In the genomic region with DNA sequence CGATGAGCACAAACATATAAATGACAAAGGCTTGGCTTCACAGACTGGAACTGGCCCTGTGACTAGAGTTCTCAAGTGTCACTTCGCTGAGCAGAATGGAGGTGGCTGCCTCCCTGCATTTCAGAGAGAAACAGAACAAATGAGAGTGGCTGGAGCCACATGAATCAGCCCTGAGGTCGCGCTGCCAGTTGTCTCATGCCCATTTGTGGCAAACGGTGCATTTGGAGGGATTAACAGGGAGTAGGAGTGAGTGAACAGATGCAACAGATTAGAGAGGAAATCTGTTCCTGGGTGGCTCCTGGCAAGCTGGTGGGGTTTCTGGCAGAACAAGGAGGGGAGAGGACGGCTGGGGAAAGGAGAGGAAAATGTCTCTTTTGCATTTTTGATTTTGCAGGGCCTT, we compare ENCODE assay signal across 15 cellular contexts. TPM values are rescaled to one million over a fixed set of nuclear protein-coding genes. Genes with fewer than 3 reads are reported as not detected.
A peak's percentile ranks its signal among the peaks of the same experiment; 100 is the strongest.
DNase-seq lines count a peak whose midpoint lies in the region; ATAC-seq, FAIRE-seq and TF ChIP-seq lines count a peak whose summit lies in the region.
"Had no signal": no experiment of that assay in that cellular context is flagged by ENCODE, and none has a peak within 500 bp of the region (broad histone marks: within the 10 kb centered on the region; RNA-seq: fewer than 3 reads in every experiment).

No MANE protein-coding gene starts in this region.

- POLR2A ChIA-PET in T-cell (lab: Charles Lee), result no interaction called here

- no peak for TF ChIP-seq POLR2A in GM12891 (IDR thresholded peaks at IDR 0.05; ENCODE audit: low read depth, low read length)

- CTCF ChIA-PET in T-cell (lab: Charles Lee), result interaction anchor here in 1 of 2 donors (0.6 kb wide), 1 partner anchor 1240 kb away, joined by 9 read pairs; no protein-coding TSS in a partner anchor

- peaks cover 0 to 3% (median 1%) of the 10 kb centered on the region in 3 donors for H3K9me3 Mint-ChIP-seq in T-cell
- H3K9me3 Mint-ChIP-seq in activated naive CD4-positive, alpha-beta T cell treated with anti-CD3 and anti-CD28 coated beads, Interleukin-2, amount 50 U/mL, for 72 hours, result no peaks in the 10 kb centered on the region
- H3K9me3 Mint-ChIP-seq: stimulated activated effector memory CD8-positive, alpha-beta T cell treated with anti-CD3 and anti-CD28 coated beads, Interleukin-12 subunit alpha, Interleukin-12 subunit beta, amount 100 ng/mL, for 72 hours; T-helper 1 cell treated with Interleukin-12 subunit alpha and Interleukin-12 subunit beta and Interleukin-4 antibody, amounts not matched to agents 30 μg/mL and 1 μg/mL, for 36 hours had no signal

- no peak for ATAC-seq in T-cell (replicated peaks in 1 of 4)
- ATAC-seq in activated naive CD4-positive, alpha-beta T cell treated with anti-CD3 and anti-CD28 coated beads, Interleukin-2, amount 50 U/mL, for 72 hours, result no peak
- ATAC-seq: lower lobe of right lung; stimulated activated effector memory CD8-positive, alpha-beta T cell treated with anti-CD3 and anti-CD28 coated beads, Interleukin-12 subunit alpha, Interleukin-12 subunit beta, amount 100 ng/mL, for 72 hours had no signal

- no peaks in the 10 kb centered on the region for H3K27me3 Mint-ChIP-seq in T-cell

- H3K4me1 Mint-ChIP-seq in T-cell, result no peaks in the 10 kb centered on the region

- no peak for TF ChIP-seq CTCF in VCaP (conservative IDR thresholded peaks at IDR 0.05)

- no peaks in the 10 kb centered on the region for H3K36me3 Mint-ChIP-seq in T-cell
- H3K36me3 Mint-ChIP-seq in activated naive CD4-positive, alpha-beta T cell treated with anti-CD3 and anti-CD28 coated beads, Interleukin-2, amount 50 U/mL, for 72 hours, result no peaks in the 10 kb centered on the region
- H3K36me3 Mint-ChIP-seq: stimulated activated effector memory CD8-positive, alpha-beta T cell treated with anti-CD3 and anti-CD28 coated beads, Interleukin-12 subunit alpha, Interleukin-12 subunit beta, amount 100 ng/mL, for 72 hours had no signal

- H3K4me3 Mint-ChIP-seq in T-cell, result no peak overlapping the region
- H3K4me3 Mint-ChIP-seq: stimulated activated effector memory CD8-positive, alpha-beta T cell treated with anti-CD3 and anti-CD28 coated beads, Interleukin-12 subunit alpha, Interleukin-12 subunit beta, amount 100 ng/mL, for 72 hours; T-helper 1 cell treated with Interleukin-12 subunit alpha and Interleukin-12 subunit beta and Interleukin-4 antibody, amounts not matched to agents 30 μg/mL and 1 μg/mL, for 36 hours had no signal

- no peak overlapping the region for H3K27ac Mint-ChIP-seq in T-cell
- H3K27ac Mint-ChIP-seq in activated naive CD4-positive, alpha-beta T cell treated with anti-CD3 and anti-CD28 coated beads, Interleukin-2, amount 50 U/mL, for 72 hours, result no peak overlapping the region
- H3K27ac Mint-ChIP-seq: stimulated activated effector memory CD8-positive, alpha-beta T cell treated with anti-CD3 and anti-CD28 coated beads, Interleukin-12 subunit alpha, Interleukin-12 subunit beta, amount 100 ng/mL, for 72 hours; T-helper 1 cell treated with Interleukin-12 subunit alpha and Interleukin-12 subunit beta and Interleukin-4 antibody, amounts not matched to agents 30 μg/mL and 1 μg/mL, for 36 hours had no signal

- DNase-seq in AG08395 (ENCODE audit: low spot score) (peak; percentile 43), MV-4-11 (lab: John Stamatoyannopoulos, UW) (peak; percentile 39), medulla oblongata (ENCODE audit: extremely low spot score) (peak; percentile 26), GM12891 (ENCODE audit: insufficient read length, low spot score) (no peak), T-cell (no peak)
- DNase-seq in stimulated activated CD4-positive, alpha-beta T cell treated with anti-CD3 and anti-CD28 coated beads, Interleukin-4, amount 100 ng/mL, for 1 hour, result no peak
- no peak for DNase-seq in activated naive CD4-positive, alpha-beta T cell treated with anti-CD3 and anti-CD28 coated beads, Interleukin-2, amount 50 U/mL, for 72 hours (ENCODE audit: low spot score in 2 of 2)
- DNase-seq: ACHN; GDM1; lower lobe of right lung; NCI-H774; stimulated activated CD4-positive, alpha-beta T cell treated with anti-CD3 and anti-CD28 coated beads, Interleukin-12 subunit alpha, Interleukin-12 subunit beta, amount 100 ng/mL, for 4 hours had no signal

- no peak for FAIRE-seq in GM12891 (lab: Jason Lieb, UNC)

- peak overlapping the region; percentile 66 for H3K27ac ChIP-seq in VCaP
- H3K27ac ChIP-seq: lower lobe of right lung had no signal

TF ChIP-seq in GM12891, 5 proteins besides CTCF, POLR2A, EP300 and RAD21:
- no peak for TF ChIP-seq TAF1 (IDR thresholded peaks at IDR 0.05; ENCODE audit: low read depth, low read length)
- TF ChIP-seq PAX5 (IDR thresholded peaks at IDR 0.05; ENCODE audit: insufficient read depth, low read length, severe bottlenecking), result no peak
- TF ChIP-seq POU2F2 (IDR thresholded peaks at IDR 0.05; ENCODE audit: low read depth, low read length), result no peak
- no peak for TF ChIP-seq SPI1 (IDR thresholded peaks at IDR 0.05; ENCODE audit: low read depth, low read length)
- TF ChIP-seq POLR2AphosphoS5 (IDR thresholded peaks at IDR 0.05; ENCODE audit: low read depth, low read length), result no peak
TF ChIP-seq in GM12891: peak in this region for 0.

RNA-seq across cellular contexts. Expression of gene STIM2, which starts 57.2 kb away (rescaled TPM):
- polyA plus RNA-seq in GM12891 (2012; ENCODE audit: low read depth, missing spikeins), result 18.5 TPM
- total RNA-seq in T-cell, result 10 to 100 TPM; 67.9 to 98.7 (median 75.2) TPM
- 10 to 100 TPM; 43.0 to 49.1 TPM for total RNA-seq in activated naive CD4-positive, alpha-beta T cell treated with anti-CD3 and anti-CD28 coated beads, Interleukin-2, amount 50 U/mL, for 72 hours

Comparison
In these comparisons a context has a peak if more than half of its experiments do, and no peak if none do; other contexts are left out.
1. DNase-seq: peak in AG08395 (single experiment), MV-4-11 (single experiment) and medulla oblongata (single experiment); none in GM12891 (single experiment), stimulated activated CD4-positive, alpha-beta T cell treated with anti-CD3 and anti-CD28 coated beads, Interleukin-4, amount 100 ng/mL, for 1 hour (single experiment), T-cell (0 of 34) and activated naive CD4-positive, alpha-beta T cell treated with anti-CD3 and anti-CD28 coated beads, Interleukin-2, amount 50 U/mL, for 72 hours (0 of 2).